ENCODE assay signal across 25 cellular contexts in genomic region chr3:10709110-10709781, GRCh38.
A peak's percentile ranks its signal among the peaks of the same experiment; 100 is the strongest.
DNase-seq lines count a peak whose midpoint lies in the region; ATAC-seq and TF ChIP-seq lines count a peak whose summit lies in the region.
"Had no signal": no experiment of that assay in that cellular context is flagged by ENCODE, and none has a peak within 500 bp of the region (broad histone marks: within the 10 kb centered on the region; RNA-seq: fewer than 3 reads in every experiment).

No MANE protein-coding gene starts in this region.

- no peak overlapping the region for H3K9ac ChIP-seq in neuronal stem cell (ENCODE audit: low read depth, low read length, poor library complexity)

- intact Hi-C loops in gastrocnemius medialis (cut with DNase I; ENCODE audit: low total_unique reads): no loop called here
- intact Hi-C loops in aorta (cut with DNase I): no loop called here

- H3K27me3 ChIP-seq in neuronal stem cell (ENCODE audit: control insufficient read depth in 3 of 3, insufficient read depth in 3 of 3, low read depth in 1 of 3, low read length in 3 of 3): peaks cover 7 to 73% (median 35%) of the 10 kb centered on the region in 3 experiments
- peaks cover 22 to 38% (median 38%) of the 10 kb centered on the region in 3 donors for H3K27me3 ChIP-seq in gastrocnemius medialis
- H3K27me3 ChIP-seq in aorta (ENCODE audit: control insufficient read depth in 1 of 2, insufficient read depth in 2 of 2, low read length in 1 of 2): peaks cover 0 to 3% of the 10 kb centered on the region in 2 donors
- H3K27me3 ChIP-seq: MG63 had no signal

- H3K4me2 ChIP-seq in neuronal stem cell (ENCODE audit: insufficient read depth, low read length, poor library complexity, severe bottlenecking): no peak overlapping the region

- no peak overlapping the region for H3K18ac ChIP-seq in neuronal stem cell (ENCODE audit: low read length)

- H3K4me1 ChIP-seq in neuronal stem cell (ENCODE audit: control insufficient read depth in 2 of 2, insufficient read depth in 1 of 2, low read depth in 1 of 2, low read length in 2 of 2) (peaks cover 0 to 4% of the 10 kb centered on the region in 2 donors), gastrocnemius medialis (no peaks in the 10 kb centered on the region), aorta (ENCODE audit: control insufficient read depth in 1 of 2, insufficient read depth in 2 of 2, low read length in 2 of 2) (no peaks in the 10 kb centered on the region)
- H3K4me1 ChIP-seq: psoas muscle, SJSA1 had no signal

- no peaks in the 10 kb centered on the region for H3K79me1 ChIP-seq in neuronal stem cell (ENCODE audit: low read depth, low read length)

- H3K27ac ChIP-seq in neuronal stem cell (replicated peaks; ENCODE audit: low read length) (no peak overlapping the region), gastrocnemius medialis (no peak overlapping the region), aorta (ENCODE audit: low read depth in 1 of 2, low read length in 2 of 2) (no peak overlapping the region)
- H3K27ac ChIP-seq: body of pancreas, esophagus muscularis mucosa, psoas muscle, SJSA1, thyroid gland had no signal

- H2BK15ac ChIP-seq in neuronal stem cell (ENCODE audit: low read length): no peak overlapping the region

- no peak overlapping the region for H3K14ac ChIP-seq in neuronal stem cell (ENCODE audit: low read length)

- H3K4ac ChIP-seq in neuronal stem cell (ENCODE audit: low read length): no peak overlapping the region

- TF ChIP-seq POLR2A in NB4 (IDR thresholded peaks at IDR 0.05; ENCODE audit: extremely low read depth, insufficient read length) (no peak), gastrocnemius medialis (IDR thresholded peaks at IDR 0.05) (no peak)

- H3K9me3 ChIP-seq in neuronal stem cell (replicated peaks in 1 of 2; ENCODE audit: control insufficient read depth in 2 of 2, insufficient read depth in 1 of 2, low read depth in 1 of 2, low read length in 2 of 2): no peaks in the 10 kb centered on the region
- no peaks in the 10 kb centered on the region for H3K9me3 ChIP-seq in gastrocnemius medialis
- H3K9me3 ChIP-seq in aorta (ENCODE audit: control insufficient read depth, low read length): no peaks in the 10 kb centered on the region
- H3K9me3 ChIP-seq: body of pancreas, esophagus muscularis mucosa, MG63, psoas muscle, SJSA1, thyroid gland had no signal

- in situ Hi-C loops in gastrocnemius medialis (cut with MboI; ENCODE audit: low sequenced_read_pairs in 4 of 4): no loop called here

- H2AK5ac ChIP-seq in neuronal stem cell (ENCODE audit: low read depth, low read length): no peak overlapping the region

- no peak overlapping the region for H4K8ac ChIP-seq in neuronal stem cell (ENCODE audit: low read depth, low read length)

- no peak overlapping the region for H2AFZ ChIP-seq in neuronal stem cell (ENCODE audit: low read length)

- H2BK120ac ChIP-seq in neuronal stem cell (ENCODE audit: low read depth, low read length): no peak overlapping the region

- no peak for TF ChIP-seq CTCF in NB4 (IDR thresholded peaks at IDR 0.05; ENCODE audit: low read depth, low read length)
- no peak for TF ChIP-seq CTCF in gastrocnemius medialis (IDR thresholded peaks at IDR 0.05 in 4 of 5, conservative IDR thresholded peaks at IDR 0.05 in 1 of 5)

- no peak overlapping the region for H2BK5ac ChIP-seq in neuronal stem cell (ENCODE audit: low read length)

- H3K4me3 ChIP-seq in NB4 (ENCODE audit: low read depth, low read length): no peak overlapping the region
- no peak overlapping the region for H3K4me3 ChIP-seq in neuronal stem cell (ENCODE audit: low read length in 2 of 2)
- H3K4me3 ChIP-seq in gastrocnemius medialis: no peak overlapping the region
- no peak overlapping the region for H3K4me3 ChIP-seq in aorta (ENCODE audit: low read length in 2 of 2)
- H3K4me3 ChIP-seq: body of pancreas, esophagus muscularis mucosa, MG63, psoas muscle, SJSA1, thyroid gland had no signal

- H3K36me3 ChIP-seq in neuronal stem cell (replicated peaks in 1 of 2; ENCODE audit: control insufficient read depth in 2 of 2, insufficient read depth in 2 of 2, low read length in 2 of 2): no peaks in the 10 kb centered on the region
- no peaks in the 10 kb centered on the region for H3K36me3 ChIP-seq in gastrocnemius medialis
- no peaks in the 10 kb centered on the region for H3K36me3 ChIP-seq in aorta (ENCODE audit: control insufficient read depth in 1 of 2, insufficient read depth in 2 of 2, low read length in 1 of 2)
- H3K36me3 ChIP-seq: esophagus muscularis mucosa, MG63, SJSA1, thyroid gland had no signal

- peak overlapping the region; percentile 6 for H3K23ac ChIP-seq in neuronal stem cell (ENCODE audit: low read depth, low read length, poor library complexity)

- H2BK12ac ChIP-seq in neuronal stem cell (ENCODE audit: low read length): no peak overlapping the region

- WGBS in neuronal stem cell (ENCODE audit: extremely low coverage in 2 of 2, insufficient read length in 2 of 2, insufficient replicate concordance in 1 of 2), 2 donors: no CpG with 5 or more reads among the region's 9 CpGs
- WGBS in aorta, 2 donors: 83 to 84% methylated on average over 9 of the region's 9 CpGs

- ATAC-seq in gastrocnemius medialis (no peak), aorta (ENCODE audit: low FRiP score) (no peak), GM21717 (IDR thresholded peaks at IDR 0.05; ENCODE audit: unreplicated experiment) (no peak)
- ATAC-seq: body of pancreas; naive thymus-derived CD4-positive, alpha-beta T cell; psoas muscle; stimulated activated memory B cell treated with anti-CD40 and anti-IgM and Interleukin-4, amounts not matched to agents 10 μg/mL and 1 μg/mL and 100 μg/mL, for 72 hours had no signal

- peak; percentile 12 for DNase-seq in NCI-H2029 treated with DMSO at 0.1 percent for 48 hours (lab: John Stamatoyannopoulos, UW)
- DNase-seq in NCI-H2029 (lab: John Stamatoyannopoulos, UW): no peak
- peak; percentile 10 for DNase-seq in NB4 (ENCODE audit: low read depth)
- DNase-seq in cerebellar cortex (ENCODE audit: low spot score): peak; percentile 52
- DNase-seq in neuronal stem cell (ENCODE audit: low spot score): no peak
- no peak for DNase-seq in gastrocnemius medialis
- no peak for DNase-seq in aorta
- DNase-seq: activated CD4-positive, alpha-beta T cell treated with anti-CD3 and anti-CD28 coated beads for 48 hours; activated CD8-positive, alpha-beta memory T cell treated with anti-CD3 and anti-CD28 coated beads, Interleukin-2, amount 50 U/mL, for 4 hours; activated naive CD4-positive, alpha-beta T cell treated with Interleukin-2 at 50 U/mL for 16 hours; DND-41; glutamatergic neuron; HFFc6; immature natural killer cell; naive thymus-derived CD4-positive, alpha-beta T cell; NCI-H1694 treated with DMSO at 0.1 percent for 48 hours; psoas muscle; T-helper 9 cell; thyroid gland had no signal

- no peak overlapping the region for H4K91ac ChIP-seq in neuronal stem cell (ENCODE audit: low read depth, low read length, poor library complexity)

Comparison
In these comparisons a context has a peak if more than half of its experiments do, and no peak if none do; other contexts are left out.
1. DNase-seq: peak in NCI-H2029 treated with DMSO at 0.1 percent for 48 hours (single experiment), NB4 (single experiment) and cerebellar cortex (single experiment); none in NCI-H2029 (single experiment), neuronal stem cell (single experiment), gastrocnemius medialis (0 of 2) and aorta (0 of 2).